In genomic region chr20:21608777-21609176, GRCh38 we compare ENCODE assay signal across 11 cellular contexts.
DNase-seq lines count a peak whose midpoint lies in the region; ATAC-seq and TF ChIP-seq lines count a peak whose summit lies in the region.
"Had no signal": no experiment of that assay in that cellular context is flagged by ENCODE, and none has a peak within 500 bp of the region (broad histone marks: within the 10 kb centered on the region; RNA-seq: fewer than 3 reads in every experiment).

No MANE protein-coding gene starts in this region.

- no peaks in the 10 kb centered on the region for H3K4me1 Mint-ChIP-seq in naive thymus-derived CD8-positive, alpha-beta T cell
- H3K4me1 Mint-ChIP-seq: CD14-positive monocyte had no signal

- H3K4me2 ChIP-seq in osteoblast (ENCODE audit: insufficient read depth, low read length), result no peak overlapping the region

- no peak for DNase-seq in A673 (ENCODE audit: low spot score)
- DNase-seq in adrenal gland, result no peak
- DNase-seq in dorsolateral prefrontal cortex, result no peak
- DNase-seq in osteoblast (ENCODE audit: insufficient read length, low spot score, missing footprints), result peak; percentile 59
- no peak for DNase-seq in hepatic stellate cell (ENCODE audit: low spot score)
- DNase-seq in body of pancreas, result no peak
- no peak for DNase-seq in naive thymus-derived CD8-positive, alpha-beta T cell
- DNase-seq: CD8-positive, alpha-beta T cell had no signal

- H3K27ac ChIP-seq in A673 (ENCODE audit: low read depth, low read length, poor library complexity, severe bottlenecking), result peak overlapping the region; percentile 49
- peak overlapping the region in 3 of 5 donors; percentile 47 to 81 (median 66) for H3K27ac ChIP-seq in adrenal gland
- peak overlapping the region; percentile 32 to 99 (median 96) for H3K27ac ChIP-seq in dorsolateral prefrontal cortex
- no peak overlapping the region for H3K27ac ChIP-seq in osteoblast (ENCODE audit: low read depth, low read length)
- no peak overlapping the region for H3K27ac ChIP-seq in body of pancreas

- ATAC-seq in body of pancreas (no peak), HG03521 (IDR thresholded peaks at IDR 0.05; ENCODE audit: unreplicated experiment) (no peak)
- no peak for ATAC-seq in naive thymus-derived CD8-positive, alpha-beta T cell
- ATAC-seq: CD8-positive, alpha-beta T cell had no signal

- H3K27me3 ChIP-seq in A673 (replicated peaks; ENCODE audit: insufficient read depth, low read depth, low read length, poor library complexity), result no peaks in the 10 kb centered on the region
- no peaks in the 10 kb centered on the region for H3K27me3 ChIP-seq in adrenal gland
- peaks cover 0 to 34% (median 5%) of the 10 kb centered on the region in 45 donors for H3K27me3 ChIP-seq in dorsolateral prefrontal cortex
- no peaks in the 10 kb centered on the region for H3K27me3 ChIP-seq in osteoblast (ENCODE audit: insufficient read depth, low read length)
- H3K27me3 ChIP-seq in body of pancreas, result no peaks in the 10 kb centered on the region

- peaks cover 0 to 16% (median 0%) of the 10 kb centered on the region in 3 donors for H3K36me3 Mint-ChIP-seq in naive thymus-derived CD8-positive, alpha-beta T cell
- H3K36me3 Mint-ChIP-seq: CD14-positive monocyte; CD8-positive, alpha-beta T cell had no signal

- H4K20me1 ChIP-seq in osteoblast (ENCODE audit: insufficient read depth, low read length), result no peaks in the 10 kb centered on the region

- H3K9me3 ChIP-seq in A673 (ENCODE audit: low read depth, low read length, poor library complexity, severe bottlenecking), result peaks cover 12% of the 10 kb centered on the region
- H3K9me3 ChIP-seq in adrenal gland (replicated peaks in 1 of 3), result no peaks in the 10 kb centered on the region
- no peaks in the 10 kb centered on the region for H3K9me3 ChIP-seq in osteoblast (ENCODE audit: low read depth, low read length)
- H3K9me3 ChIP-seq in body of pancreas, result no peaks in the 10 kb centered on the region
- H3K9me3 ChIP-seq: HAP-1 had no signal

- POLR2A ChIA-PET in A673 (lab: Charles Lee; ENCODE audit: low non-redundant PET), result interaction anchor here (0.7 kb wide), 1 partner anchor 9 kb away, joined by 3 read pairs; no protein-coding TSS in a partner anchor
- POLR2A ChIA-PET in naive thymus-derived CD8-positive, alpha-beta T cell (lab: Charles Lee), result no interaction called here

- no peaks in the 10 kb centered on the region for H3K79me2 ChIP-seq in osteoblast (ENCODE audit: insufficient read depth, low read length)

- H3K36me3 ChIP-seq in A673 (ENCODE audit: insufficient read depth, low read length, poor library complexity, severe bottlenecking) (no peaks in the 10 kb centered on the region), adrenal gland (replicated peaks in 1 of 2) (no peaks in the 10 kb centered on the region), osteoblast (ENCODE audit: insufficient read depth, low read length) (no peaks in the 10 kb centered on the region), body of pancreas (replicated peaks in 1 of 2; ENCODE audit: insufficient read depth in 1 of 2, low read depth in 2 of 2) (no peaks in the 10 kb centered on the region)
- H3K36me3 ChIP-seq: HAP-1 had no signal

- TF ChIP-seq CTCF in A673 (conservative IDR thresholded peaks at IDR 0.05; ENCODE audit: low read depth, low read length) (no peak), adrenal gland (IDR thresholded peaks at IDR 0.05) (no peak), dorsolateral prefrontal cortex (IDR thresholded peaks at IDR 0.05 in 54 of 56, conservative IDR thresholded peaks at IDR 0.05 in 2 of 56; ENCODE audit: low read depth in 1 of 56, partially characterized antibody in 56 of 56) (no peak), osteoblast (IDR thresholded peaks at IDR 0.05; ENCODE audit: extremely low read depth, low read depth, low read length) (no peak), body of pancreas (IDR thresholded peaks at IDR 0.05) (no peak)

- no peak overlapping the region for H3K4me3 Mint-ChIP-seq in naive thymus-derived CD8-positive, alpha-beta T cell
- H3K4me3 Mint-ChIP-seq: CD14-positive monocyte; CD8-positive, alpha-beta T cell had no signal

- intact Hi-C loops in A673 (cut with micrococcal nuclease; ENCODE audit: unreplicated experiment) (no loop called here), adrenal gland (cut with DNase I) (no loop called here), dorsolateral prefrontal cortex (cut with DNase I) (loop anchor here (2.0 to 10.0 kb wide), 5 partner anchors 36 to 100 kb away; no protein-coding TSS in a partner anchor), body of pancreas (cut with DNase I) (no loop called here)

- BruUV-seq in A673 (replicated peaks; lab: Mats Ljungman, UMichigan), result TSS peak; percentile 78

- H3K4me1 ChIP-seq in A673 (ENCODE audit: insufficient read depth, low read length, poor library complexity, severe bottlenecking) (peaks cover 24% of the 10 kb centered on the region), adrenal gland (replicated peaks in 1 of 2) (peaks cover 5 to 13% of the 10 kb centered on the region in 2 donors), osteoblast (ENCODE audit: insufficient read depth, low read length) (no peaks in the 10 kb centered on the region), body of pancreas (no peaks in the 10 kb centered on the region)
- H3K4me1 ChIP-seq: HAP-1 had no signal

- H2AFZ ChIP-seq in osteoblast (ENCODE audit: low read length), result no peak overlapping the region

- peaks cover 0 to 29% (median 12%) of the 10 kb centered on the region in 9 donors for H3K9me3 Mint-ChIP-seq in naive thymus-derived CD8-positive, alpha-beta T cell

- CTCF ChIA-PET in A673 (lab: Charles Lee), result no interaction called here

- TF ChIP-seq POLR2A in adrenal gland (IDR thresholded peaks at IDR 0.05), result no peak
- no peak for TF ChIP-seq POLR2A in body of pancreas (IDR thresholded peaks at IDR 0.05)

- no peak overlapping the region for H3K4me3 ChIP-seq in A673 (ENCODE audit: low read depth, low read length, poor library complexity, severe bottlenecking)
- no peak overlapping the region for H3K4me3 ChIP-seq in adrenal gland
- peak overlapping the region in 19 of 59 donors; percentile 26 to 62 (median 51) for H3K4me3 ChIP-seq in dorsolateral prefrontal cortex
- H3K4me3 ChIP-seq in osteoblast (ENCODE audit: insufficient read depth, low read length), result no peak overlapping the region
- H3K4me3 ChIP-seq in body of pancreas, result no peak overlapping the region
- H3K4me3 ChIP-seq: HAP-1 had no signal

- peaks cover 25 to 75% (median 37%) of the 10 kb centered on the region in 5 donors for H3K27me3 Mint-ChIP-seq in naive thymus-derived CD8-positive, alpha-beta T cell

- no peak overlapping the region for H3K27ac Mint-ChIP-seq in naive thymus-derived CD8-positive, alpha-beta T cell
- H3K27ac Mint-ChIP-seq: CD14-positive monocyte; CD8-positive, alpha-beta T cell had no signal

Comparison
In these comparisons a context has a peak if more than half of its experiments do, and no peak if none do; other contexts are left out.
1. H3K27ac ChIP-seq: peak in A673 (single experiment), adrenal gland (3 of 5) and dorsolateral prefrontal cortex (59 of 59); none in osteoblast (single experiment) and body of pancreas (0 of 4).
2. intact Hi-C loops: an anchor here in dorsolateral prefrontal cortex (2.0 to 10.0 kb wide); none called in A673, adrenal gland and body of pancreas.